ENCODE assay signal across 8 cellular contexts in the genomic region with DNA sequence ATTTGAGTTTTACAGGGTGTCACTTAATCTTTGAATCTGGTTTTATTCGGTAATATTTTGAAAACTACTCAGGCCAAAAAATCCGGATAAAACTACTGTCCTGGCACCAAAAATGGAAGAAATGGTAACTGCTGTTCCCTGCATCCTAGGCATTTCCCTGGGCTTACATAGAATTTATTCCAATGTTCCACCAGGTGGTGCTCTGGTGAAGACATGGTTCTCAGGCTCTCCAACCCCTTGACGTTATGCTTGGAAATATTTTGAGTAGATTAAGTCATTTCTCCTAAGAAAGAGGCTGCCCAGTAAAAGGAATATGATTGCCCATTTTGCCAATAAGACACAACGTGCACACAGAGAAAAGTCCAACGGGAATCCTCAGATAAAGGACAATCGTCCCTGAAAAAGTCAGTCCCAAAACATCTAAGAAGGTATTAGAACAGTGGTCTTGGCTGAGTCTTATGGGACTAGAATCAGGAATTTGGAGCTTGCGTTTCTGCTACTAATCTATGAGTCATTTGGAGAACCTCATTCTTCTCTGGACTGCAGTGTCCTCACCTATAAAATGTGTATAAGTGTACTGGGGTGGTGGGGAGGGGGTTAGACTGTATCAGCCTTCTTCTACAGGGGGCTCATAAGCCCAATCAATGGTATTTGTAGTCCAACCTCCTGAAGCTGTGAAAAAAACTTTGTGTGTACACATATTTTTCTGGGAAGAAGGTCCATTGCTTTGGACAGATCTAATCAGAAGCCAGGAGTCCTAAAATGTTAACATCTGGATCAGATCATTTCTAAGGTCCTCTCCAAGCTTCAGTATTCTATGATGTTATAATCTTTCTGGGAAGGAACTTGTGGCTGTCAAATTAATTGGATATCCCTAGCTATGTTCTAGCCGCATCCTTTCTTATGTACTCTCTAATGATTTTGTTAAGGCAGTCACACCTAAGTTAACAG.
DNase-seq lines count a peak whose midpoint lies in the region; ATAC-seq and TF ChIP-seq lines count a peak whose summit lies in the region.

No MANE protein-coding gene starts in this region.

- H3K36me3 ChIP-seq in PC-3 (ENCODE audit: low read depth, low read length) = no peaks in the 10 kb centered on the region
- no peaks in the 10 kb centered on the region for H3K36me3 ChIP-seq in esophagus muscularis mucosa
- no peaks in the 10 kb centered on the region for H3K36me3 ChIP-seq in neural progenitor cell

- H4K20me1 ChIP-seq in PC-3 (ENCODE audit: low read length) (no peaks in the 10 kb centered on the region), neural progenitor cell (ENCODE audit: low read depth) (no peaks in the 10 kb centered on the region)

- H3K4me3 ChIP-seq in PC-3 (ENCODE audit: low read length) (no peak overlapping the region), esophagus muscularis mucosa (no peak overlapping the region), neural progenitor cell (no peak overlapping the region)

- H3K9me3 Mint-ChIP-seq in neural progenitor cell = peaks cover 5% of the 10 kb centered on the region

- peaks cover 2% of the 10 kb centered on the region for H3K27me3 Mint-ChIP-seq in neural progenitor cell (ENCODE audit: insufficient read depth, low read depth)

- peak; percentile 50 for ATAC-seq in HG03139 (IDR thresholded peaks at IDR 0.05; ENCODE audit: unreplicated experiment)
- peak; percentile 46; the same call in 1 of the 2 replicates for ATAC-seq in PC-3
- no peak for ATAC-seq in GM21381 (IDR thresholded peaks at IDR 0.05; ENCODE audit: unreplicated experiment)
- ATAC-seq in GM18907 (IDR thresholded peaks at IDR 0.05; ENCODE audit: unreplicated experiment) = no peak

- peak; percentile 86 for TF ChIP-seq CTCF in PC-3 (conservative IDR thresholded peaks at IDR 0.05; ENCODE audit: low read depth, low read length)
- TF ChIP-seq CTCF in esophagus muscularis mucosa (IDR thresholded peaks at IDR 0.05) = peak; percentile 13 to 35 (median 25)
- peak; percentile 61 for TF ChIP-seq CTCF in neural progenitor cell (IDR thresholded peaks at IDR 0.05)

- H3F3A ChIP-seq in PC-3 (ENCODE audit: low read length, unreplicated experiment) (no peaks in the 10 kb centered on the region), neural progenitor cell (ENCODE audit: low read depth) (no peaks in the 10 kb centered on the region)

- DNase-seq in COLO668 (lab: John Stamatoyannopoulos, UW; ENCODE audit: unreplicated experiment) = peak; percentile 29
- DNase-seq in PC-3 = peak; percentile 82
- peak; percentile 79 for DNase-seq in esophagus muscularis mucosa (ENCODE audit: extremely low spot score)
- peak; percentile 54 for DNase-seq in neural progenitor cell (ENCODE audit: low spot score)
- DNase-seq in activated CD4-positive, alpha-beta T cell treated with anti-CD3 and anti-CD28 coated beads for 48 hours = no peak

- H3K9ac ChIP-seq in PC-3 (ENCODE audit: low read length) (no peak overlapping the region), neural progenitor cell (no peak overlapping the region)

- CTCF ChIA-PET in PC-3 (lab: Charles Lee) = no interaction called here

- H3K79me2 ChIP-seq in PC-3 (ENCODE audit: low read length) = no peaks in the 10 kb centered on the region
- no peaks in the 10 kb centered on the region for H3K79me2 ChIP-seq in neural progenitor cell (ENCODE audit: low read depth)

- WGBS in esophagus muscularis mucosa = 54% methylated on average over 8 of the region's 8 CpGs

- no peaks in the 10 kb centered on the region for H3K9me2 ChIP-seq in PC-3 (replicated peaks; ENCODE audit: low read length)

- POLR2A ChIA-PET in PC-3 (lab: Charles Lee; ENCODE audit: unreplicated experiment) = interaction anchor here (0.5 kb wide), 1 partner anchor 11 kb away, joined by 3 read pairs; no protein-coding TSS in a partner anchor

- no peak overlapping the region for H3K27ac ChIP-seq in PC-3 (ENCODE audit: low read length)
- peak overlapping the region in 1 of 4 donors; percentile 43 for H3K27ac ChIP-seq in esophagus muscularis mucosa (replicated peaks in 1 of 4)
- H3K27ac ChIP-seq in neural progenitor cell = no peak overlapping the region

- peaks cover 21% of the 10 kb centered on the region for H3K27me3 ChIP-seq in PC-3 (ENCODE audit: low read length)
- no peaks in the 10 kb centered on the region for H3K27me3 ChIP-seq in esophagus muscularis mucosa
- H3K27me3 ChIP-seq in neural progenitor cell = no peaks in the 10 kb centered on the region

- no peak for TF ChIP-seq EP300 in esophagus muscularis mucosa (IDR thresholded peaks at IDR 0.05)

- no peak overlapping the region for H2AFZ ChIP-seq in PC-3 (ENCODE audit: low read length)
- no peak overlapping the region for H2AFZ ChIP-seq in neural progenitor cell (replicated peaks)

- peaks cover 3% of the 10 kb centered on the region for H3K4me1 Mint-ChIP-seq in neural progenitor cell

- intact Hi-C loops in PC-3 (cut with micrococcal nuclease) = no loop called here
- intact Hi-C loops in esophagus muscularis mucosa (cut with DNase I) = no loop called here

- no peak for TF ChIP-seq POLR2A in esophagus muscularis mucosa (IDR thresholded peaks at IDR 0.05; ENCODE audit: low read depth)

- no peaks in the 10 kb centered on the region for H3K9me3 ChIP-seq in PC-3 (ENCODE audit: low read length)
- no peaks in the 10 kb centered on the region for H3K9me3 ChIP-seq in esophagus muscularis mucosa
- no peaks in the 10 kb centered on the region for H3K9me3 ChIP-seq in neural progenitor cell (ENCODE audit: low read depth)

- BruUV-seq in PC-3 (replicated peaks; lab: Mats Ljungman, UMichigan) = no TSS peak

- no peaks in the 10 kb centered on the region for H3K4me1 ChIP-seq in PC-3 (ENCODE audit: insufficient read depth, low read length)
- no peaks in the 10 kb centered on the region for H3K4me1 ChIP-seq in esophagus muscularis mucosa
- no peaks in the 10 kb centered on the region for H3K4me1 ChIP-seq in neural progenitor cell

- no peak overlapping the region for H3K4me2 ChIP-seq in PC-3 (ENCODE audit: low read length)
- H3K4me2 ChIP-seq in neural progenitor cell = no peak overlapping the region

- no peak overlapping the region for H3K27ac Mint-ChIP-seq in neural progenitor cell

- H3K36me3 Mint-ChIP-seq in neural progenitor cell = no peaks in the 10 kb centered on the region

- no peak overlapping the region for H3K4me3 Mint-ChIP-seq in neural progenitor cell

Comparison
In these comparisons a context has a peak if more than half of its experiments do, and no peak if none do; other contexts are left out.
1. ATAC-seq: peak in HG03139 (single experiment) and PC-3 (single experiment); none in GM21381 (single experiment) and GM18907 (single experiment).
2. CTCF ChIP-seq: peak in every context shown above with its lines; median percentile 86 in PC-3; 61 in neural progenitor cell; 25 in esophagus muscularis mucosa.